26 cellular contexts compared by ENCODE assay signal in genomic region chr1:57158660-57159059, GRCh38.
"Had no signal": no experiment of that assay in that cellular context is flagged by ENCODE, and none has a peak within 500 bp of the region (broad histone marks: within the 10 kb centered on the region; RNA-seq: fewer than 3 reads in every experiment).

No MANE protein-coding gene starts in this region.

- H3K9me3 Mint-ChIP-seq: activated naive CD8-positive, alpha-beta T cell treated with anti-CD3 and anti-CD28 coated beads for 36 hours; activated T-helper 2 cell treated with anti-CD3 and anti-CD28 coated beads, Interferon-gamma antibody, Interleukin-2, Interleukin-4, amounts not matched to agents 10 μg/mL and 5 μg/mL and 100 μg/mL, durations not matched to agents 14 hours and 24 hours and 36 hours had no signal

- H3K4me3 ChIP-seq: colonic mucosa, dorsolateral prefrontal cortex, esophagus muscularis mucosa, heart right ventricle, lower lobe of right lung, mucosa of descending colon, pancreas, psoas muscle, thoracic aorta, vagina had no signal

- ATAC-seq: activated T-cell treated with anti-CD3 and anti-CD28 coated beads, Interleukin-2, amount 50 U/mL, for 4 hours; effector memory CD8-positive, alpha-beta T cell; heart right ventricle; lower lobe of right lung; mucosa of descending colon; psoas muscle; right cardiac atrium had no signal

- H3K27me3 ChIP-seq: colonic mucosa, esophagus muscularis mucosa, heart right ventricle, pancreas, vagina had no signal

- H3K4me1 Mint-ChIP-seq: activated naive CD8-positive, alpha-beta T cell treated with anti-CD3 and anti-CD28 coated beads for 36 hours had no signal

- DNase-seq: activated CD4-positive, alpha-beta T cell treated with anti-CD3 and anti-CD28 coated beads, Interleukin-2, amount 50 U/mL, for 4 hours; activated CD4-positive, CD25-positive, alpha-beta regulatory T cell treated with anti-CD3 and anti-CD28 coated beads, Interleukin-2, amount 50 U/mL, for 72 hours; activated CD8-positive, alpha-beta memory T cell treated with anti-CD3 and anti-CD28 coated beads, Interleukin-2, amount 50 U/mL, for 48 hours; activated naive CD4-positive, alpha-beta T cell; activated naive CD8-positive, alpha-beta T cell treated with anti-CD3 and anti-CD28 coated beads for 36 hours; activated T-cell treated with anti-CD3 and anti-CD28 coated beads, Interleukin-2, amount 50 U/mL, for 4 hours; amniotic stem cell; colonic mucosa; dorsolateral prefrontal cortex; effector memory CD8-positive, alpha-beta T cell; heart right ventricle; kidney; lower lobe of right lung; mucosa of descending colon; nephron progenitor cell; pancreas; psoas muscle; right cardiac atrium; stimulated activated CD4-positive, alpha-beta T cell treated with anti-CD3 and anti-CD28 coated beads, Interleukin-4, amount 100 ng/mL, for 24 hours; stimulated activated naive CD4-positive, alpha-beta T cell treated with Interleukin-2 at 50 U/mL for 16 hours; WERI-Rb-1 had no signal

- H3K4me1 ChIP-seq: colonic mucosa, lower lobe of right lung, pancreas, psoas muscle, vagina had no signal

- H3K27ac Mint-ChIP-seq: activated naive CD8-positive, alpha-beta T cell treated with anti-CD3 and anti-CD28 coated beads for 36 hours; activated T-helper 2 cell treated with anti-CD3 and anti-CD28 coated beads, Interferon-gamma antibody, Interleukin-2, Interleukin-4, amounts not matched to agents 10 μg/mL and 5 μg/mL and 100 μg/mL, durations not matched to agents 14 hours and 24 hours and 36 hours; effector memory CD8-positive, alpha-beta T cell; nephron progenitor cell; type B pancreatic cell had no signal

- H3K36me3 Mint-ChIP-seq: activated naive CD8-positive, alpha-beta T cell treated with anti-CD3 and anti-CD28 coated beads for 36 hours; type B pancreatic cell had no signal

- H3K27ac ChIP-seq: colonic mucosa, dorsolateral prefrontal cortex, esophagus muscularis mucosa, heart right ventricle, lower lobe of right lung, pancreas, psoas muscle, thoracic aorta, vagina, WERI-Rb-1 had no signal

- H3K9me3 ChIP-seq: colonic mucosa, esophagus muscularis mucosa, lower lobe of right lung, mucosa of descending colon, pancreas, psoas muscle, thoracic aorta, vagina had no signal

- H3K36me3 ChIP-seq: colonic mucosa, esophagus muscularis mucosa, heart right ventricle, lower lobe of right lung, pancreas, thoracic aorta, vagina, WERI-Rb-1 had no signal

- H3K4me3 Mint-ChIP-seq: activated naive CD8-positive, alpha-beta T cell treated with anti-CD3 and anti-CD28 coated beads for 36 hours; activated T-cell treated with anti-CD3 and anti-CD28 coated beads, Interleukin-2, amount 50 U/mL, for 4 hours; effector memory CD8-positive, alpha-beta T cell; nephron progenitor cell; type B pancreatic cell had no signal
